ENCODE assay signal across 1 cellular context in the genomic region with DNA sequence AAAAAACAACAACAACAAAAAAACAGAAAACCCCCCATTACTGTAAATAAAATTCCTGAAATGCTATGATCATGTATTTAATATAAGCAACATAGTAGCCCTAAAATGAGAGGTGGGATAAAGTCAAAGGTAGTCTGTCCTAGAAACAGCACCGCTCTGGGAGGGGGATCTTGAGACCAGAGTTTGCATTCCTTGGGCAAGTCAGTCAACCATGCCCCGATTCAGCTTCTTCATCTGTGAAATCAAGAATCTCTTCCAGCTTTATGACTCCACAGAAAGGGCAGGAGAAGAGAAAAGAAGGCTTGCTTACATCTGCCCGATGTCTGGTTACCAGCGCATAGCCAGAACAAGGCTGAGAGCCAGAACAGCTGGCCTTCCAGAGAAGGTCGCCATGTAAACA.
TF ChIP-seq lines count a peak whose summit lies in the region.

No MANE protein-coding gene starts in this region.

TF ChIP-seq in K562, 482 proteins besides CTCF, POLR2A, EP300 and RAD21 (continued from another document):
- TF ChIP-seq, protein P1, sequence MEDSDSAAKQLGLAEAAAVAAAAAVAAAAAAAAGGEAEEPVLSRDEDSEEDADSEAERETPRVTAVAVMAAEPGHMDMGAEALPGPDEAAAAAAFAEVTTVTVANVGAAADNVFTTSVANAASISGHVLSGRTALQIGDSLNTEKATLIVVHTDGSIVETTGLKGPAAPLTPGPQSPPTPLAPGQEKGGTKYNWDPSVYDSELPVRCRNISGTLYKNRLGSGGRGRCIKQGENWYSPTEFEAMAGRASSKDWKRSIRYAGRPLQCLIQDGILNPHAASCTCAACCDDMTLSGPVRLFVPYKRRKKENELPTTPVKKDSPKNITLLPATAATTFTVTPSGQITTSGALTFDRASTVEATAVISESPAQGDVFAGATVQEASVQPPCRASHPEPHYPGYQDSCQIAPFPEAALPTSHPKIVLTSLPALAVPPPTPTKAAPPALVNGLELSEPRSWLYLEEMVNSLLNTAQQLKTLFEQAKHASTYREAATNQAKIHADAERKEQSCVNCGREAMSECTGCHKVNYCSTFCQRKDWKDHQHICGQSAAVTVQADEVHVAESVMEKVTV (CRISPR knock-in tag; IDR thresholded peaks at IDR 0.05): no peak
- TF ChIP-seq FUS (optimal IDR thresholded peaks at IDR 0.05; ENCODE audit: low read depth, low read length): no peak
- TF ChIP-seq, protein P2, sequence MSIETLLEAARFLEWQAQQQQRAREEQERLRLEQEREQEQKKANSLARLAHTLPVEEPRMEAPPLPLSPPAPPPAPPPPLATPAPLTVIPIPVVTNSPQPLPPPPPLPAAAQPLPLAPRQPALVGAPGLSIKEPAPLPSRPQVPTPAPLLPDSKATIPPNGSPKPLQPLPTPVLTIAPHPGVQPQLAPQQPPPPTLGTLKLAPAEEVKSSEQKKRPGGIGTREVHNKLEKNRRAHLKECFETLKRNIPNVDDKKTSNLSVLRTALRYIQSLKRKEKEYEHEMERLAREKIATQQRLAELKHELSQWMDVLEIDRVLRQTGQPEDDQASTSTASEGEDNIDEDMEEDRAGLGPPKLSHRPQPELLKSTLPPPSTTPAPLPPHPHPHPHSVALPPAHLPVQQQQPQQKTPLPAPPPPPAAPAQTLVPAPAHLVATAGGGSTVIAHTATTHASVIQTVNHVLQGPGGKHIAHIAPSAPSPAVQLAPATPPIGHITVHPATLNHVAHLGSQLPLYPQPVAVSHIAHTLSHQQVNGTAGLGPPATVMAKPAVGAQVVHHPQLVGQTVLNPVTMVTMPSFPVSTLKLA (conservative IDR thresholded peaks at IDR 0.05): no peak
- no peak for TF ChIP-seq ZFP1 (CRISPR knock-in tag; IDR thresholded peaks at IDR 0.05)
- TF ChIP-seq DPF2 (IDR thresholded peaks at IDR 0.05): no peak
- TF ChIP-seq, protein P3, sequence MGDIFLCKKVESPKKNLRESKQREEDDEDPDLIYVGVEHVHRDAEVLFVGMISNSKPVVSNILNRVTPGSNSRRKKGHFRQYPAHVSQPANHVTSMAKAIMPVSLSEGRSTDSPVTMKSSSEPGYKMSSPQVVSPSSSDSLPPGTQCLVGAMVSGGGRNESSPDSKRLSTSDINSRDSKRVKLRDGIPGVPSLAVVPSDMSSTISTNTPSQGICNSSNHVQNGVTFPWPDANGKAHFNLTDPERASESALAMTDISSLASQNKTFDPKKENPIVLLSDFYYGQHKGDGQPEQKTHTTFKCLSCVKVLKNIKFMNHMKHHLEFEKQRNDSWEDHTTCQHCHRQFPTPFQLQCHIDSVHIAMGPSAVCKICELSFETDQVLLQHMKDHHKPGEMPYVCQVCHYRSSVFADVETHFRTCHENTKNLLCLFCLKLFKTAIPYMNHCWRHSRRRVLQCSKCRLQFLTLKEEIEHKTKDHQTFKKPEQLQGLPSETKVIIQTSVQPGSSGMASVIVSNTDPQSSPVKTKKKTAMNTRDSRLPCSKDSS (IDR thresholded peaks at IDR 0.05; ENCODE audit: low read depth, partially characterized antibody): no peak
- TF ChIP-seq CREBBP (IDR thresholded peaks at IDR 0.05; ENCODE audit: low read depth, low read length): no peak
- TF ChIP-seq ZNF79 (CRISPR knock-in tag; IDR thresholded peaks at IDR 0.05; ENCODE audit: low read depth): no peak
- TF ChIP-seq, protein P4, sequence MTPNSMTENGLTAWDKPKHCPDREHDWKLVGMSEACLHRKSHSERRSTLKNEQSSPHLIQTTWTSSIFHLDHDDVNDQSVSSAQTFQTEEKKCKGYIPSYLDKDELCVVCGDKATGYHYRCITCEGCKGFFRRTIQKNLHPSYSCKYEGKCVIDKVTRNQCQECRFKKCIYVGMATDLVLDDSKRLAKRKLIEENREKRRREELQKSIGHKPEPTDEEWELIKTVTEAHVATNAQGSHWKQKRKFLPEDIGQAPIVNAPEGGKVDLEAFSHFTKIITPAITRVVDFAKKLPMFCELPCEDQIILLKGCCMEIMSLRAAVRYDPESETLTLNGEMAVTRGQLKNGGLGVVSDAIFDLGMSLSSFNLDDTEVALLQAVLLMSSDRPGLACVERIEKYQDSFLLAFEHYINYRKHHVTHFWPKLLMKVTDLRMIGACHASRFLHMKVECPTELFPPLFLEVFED (CRISPR knock-in tag; conservative IDR thresholded peaks at IDR 0.05): no peak
- TF ChIP-seq SOX6 (IDR thresholded peaks at IDR 0.05): no peak
TF ChIP-seq in K562: peak in this region for 0.
